28 cellular contexts compared by ENCODE assay signal in genomic region chr5:59335544-59335943, GRCh38.
DNase-seq lines count a peak whose midpoint lies in the region; ATAC-seq and TF ChIP-seq lines count a peak whose summit lies in the region.
"Had no signal": no experiment of that assay in that cellular context is flagged by ENCODE, and none has a peak within 500 bp of the region (broad histone marks: within the 10 kb centered on the region; RNA-seq: fewer than 3 reads in every experiment).

No MANE protein-coding gene starts in this region.

- H3K9me3 ChIP-seq in heart left ventricle = no peaks in the 10 kb centered on the region
- H3K9me3 ChIP-seq: HAP-1, left lung, stomach, tibial artery had no signal

- H3K4me3 Mint-ChIP-seq in activated T-helper 1 cell treated with anti-CD3 and anti-CD28 coated beads, Interleukin-12 subunit alpha, Interleukin-12 subunit beta, Interleukin-2, Interleukin-4 antibody, amounts not matched to agents 30 ng/mL and 10 ng/mL and 1 ng/mL, durations not matched to agents 14 hours and 24 hours and 36 hours = no peak overlapping the region
- H3K4me3 Mint-ChIP-seq: activated naive CD8-positive, alpha-beta T cell treated with anti-CD3 and anti-CD28 coated beads, Interleukin-2, amount 50 U/mL, for 24 hours; B cell; immature natural killer cell; natural killer cell had no signal

- intact Hi-C loops in heart left ventricle (cut with DNase I) = no loop called here
- intact Hi-C loops in Right ventricle myocardium inferior (cut with DNase I) = no loop called here
- intact Hi-C loops in activated T-helper 1 cell treated with anti-CD3 and anti-CD28 coated beads, Interleukin-12 subunit alpha, Interleukin-12 subunit beta, Interleukin-2, Interleukin-4 antibody, amounts not matched to agents 30 ng/mL and 10 ng/mL and 1 ng/mL, durations not matched to agents 14 hours and 24 hours and 36 hours (cut with micrococcal nuclease) = no loop called here

- POLR2A ChIA-PET in RWPE1 (lab: Yijun Ruan, JAX; ENCODE audit: low non-redundant PET) = no interaction called here

- CTCF ChIA-PET in RWPE1 (lab: Yijun Ruan, JAX) = interaction anchor here (0.7 to 1.3 kb wide), 4 partner anchors 12 to 155 kb away, joined by 3 to 4 read pairs (median 4); no protein-coding TSS in a partner anchor

- no peaks in the 10 kb centered on the region for H3K27me3 ChIP-seq in heart left ventricle
- H3K27me3 ChIP-seq: left lung, stomach, tibial artery had no signal

- peaks cover 0 to 27% (median 6%) of the 10 kb centered on the region in 12 donors for H3K4me1 ChIP-seq in heart left ventricle
- H3K4me1 ChIP-seq: HAP-1 had no signal

- no peaks in the 10 kb centered on the region for H3K9me3 Mint-ChIP-seq in activated T-helper 1 cell treated with anti-CD3 and anti-CD28 coated beads, Interleukin-12 subunit alpha, Interleukin-12 subunit beta, Interleukin-2, Interleukin-4 antibody, amounts not matched to agents 30 ng/mL and 10 ng/mL and 1 ng/mL, durations not matched to agents 14 hours and 24 hours and 36 hours
- H3K9me3 Mint-ChIP-seq: activated naive CD8-positive, alpha-beta T cell treated with anti-CD3 and anti-CD28 coated beads, Interleukin-2, amount 50 U/mL, for 24 hours; immature natural killer cell; natural killer cell had no signal

- no peak overlapping the region for H3K27ac Mint-ChIP-seq in activated T-helper 1 cell treated with anti-CD3 and anti-CD28 coated beads, Interleukin-12 subunit alpha, Interleukin-12 subunit beta, Interleukin-2, Interleukin-4 antibody, amounts not matched to agents 30 ng/mL and 10 ng/mL and 1 ng/mL, durations not matched to agents 14 hours and 24 hours and 36 hours
- H3K27ac Mint-ChIP-seq: activated naive CD8-positive, alpha-beta T cell treated with anti-CD3 and anti-CD28 coated beads, Interleukin-2, amount 50 U/mL, for 24 hours; B cell; immature natural killer cell; natural killer cell had no signal

- H3K27me3 Mint-ChIP-seq in activated T-helper 1 cell treated with anti-CD3 and anti-CD28 coated beads, Interleukin-12 subunit alpha, Interleukin-12 subunit beta, Interleukin-2, Interleukin-4 antibody, amounts not matched to agents 30 ng/mL and 10 ng/mL and 1 ng/mL, durations not matched to agents 14 hours and 24 hours and 36 hours (ENCODE audit: insufficient read depth) = peaks cover 14% of the 10 kb centered on the region
- H3K27me3 Mint-ChIP-seq: B cell had no signal

- H3K4me1 Mint-ChIP-seq in activated T-helper 1 cell treated with anti-CD3 and anti-CD28 coated beads, Interleukin-12 subunit alpha, Interleukin-12 subunit beta, Interleukin-2, Interleukin-4 antibody, amounts not matched to agents 30 ng/mL and 10 ng/mL and 1 ng/mL, durations not matched to agents 14 hours and 24 hours and 36 hours (ENCODE audit: low read depth) = no peaks in the 10 kb centered on the region
- H3K4me1 Mint-ChIP-seq: activated naive CD8-positive, alpha-beta T cell treated with anti-CD3 and anti-CD28 coated beads, Interleukin-2, amount 50 U/mL, for 24 hours had no signal

- DNase-seq in heart left ventricle (no peak), Right ventricle myocardium inferior (ENCODE audit: missing footprints) (no peak), RWPE1 (ENCODE audit: low spot score) (no peak), foreskin melanocyte (peak; percentile 67), superior temporal gyrus (ENCODE audit: extremely low spot score) (peak; percentile 83), RPMI8226 (no peak), NCI-H2196 treated with DMSO at 0.1 percent for 48 hours (lab: John Stamatoyannopoulos, UW; ENCODE audit: unreplicated experiment) (no peak)
- no peak for DNase-seq in activated T-helper 1 cell treated with anti-CD3 and anti-CD28 coated beads, Interleukin-12 subunit alpha, Interleukin-12 subunit beta, Interleukin-2, Interleukin-4 antibody, amounts not matched to agents 30 ng/mL and 10 ng/mL and 1 ng/mL, durations not matched to agents 14 hours and 24 hours and 36 hours (ENCODE audit: low spot score)
- DNase-seq: activated CD4-positive, alpha-beta T cell treated with anti-CD3 and anti-CD28 coated beads for 4 hours; activated gamma-delta T cell treated with Interleukin-2 at 50 U/mL for 16 hours; activated naive CD8-positive, alpha-beta T cell treated with anti-CD3 and anti-CD28 coated beads, Interleukin-2, amount 50 U/mL, for 24 hours; activated T-cell treated with anti-CD3 and anti-CD28 coated beads, Interleukin-2, amount 50 U/mL, for 1 hour; effector CD8-positive, alpha-beta T cell; immature natural killer cell; left lung; natural killer cell; NCI-H1105; NCI-H187 treated with DMSO at 0.1 percent for 48 hours; NCI-H526 treated with DMSO at 0.1 percent for 48 hours; occipital lobe; stimulated activated CD4-positive, alpha-beta T cell treated with anti-CD3 and anti-CD28 coated beads, Interleukin-1b, Interleukin-23, amount 100 ng/mL, for 48 hours; stomach; tibial artery had no signal

- TF ChIP-seq CTCF in heart left ventricle (IDR thresholded peaks at IDR 0.05) (peak in 7 of 12 donors; percentile 13 to 55 (median 28)), RWPE1 (conservative IDR thresholded peaks at IDR 0.05; ENCODE audit: low read depth) (0 out of 2 replicates have a peak, but pooled peaks have one; percentile 10)

- H3K4me3 ChIP-seq in heart left ventricle = no peak overlapping the region
- H3K4me3 ChIP-seq: HAP-1, K562, left lung, skin epidermis, stomach, tibial artery had no signal

- no peak for TF ChIP-seq POLR2A in heart left ventricle (IDR thresholded peaks at IDR 0.05)

- no peak overlapping the region for H3K27ac ChIP-seq in heart left ventricle
- no peak overlapping the region for H3K27ac ChIP-seq in RWPE1
- H3K27ac ChIP-seq: left lung, skin epidermis, stomach, tibial artery, VCaP had no signal

- 52 to 90% (median 83%) methylated on average over 1 of the region's 1 CpG for WGBS in heart left ventricle, 4 donors

- ATAC-seq in heart left ventricle = no peak
- ATAC-seq in Right ventricle myocardium inferior = no peak
- ATAC-seq: activated naive CD8-positive, alpha-beta T cell treated with anti-CD3 and anti-CD28 coated beads, Interleukin-2, amount 50 U/mL, for 24 hours; K562; left lung; natural killer cell had no signal

- no peaks in the 10 kb centered on the region for H3K36me3 ChIP-seq in heart left ventricle
- H3K36me3 ChIP-seq: HAP-1, left lung, stomach, tibial artery had no signal

- H3K36me3 Mint-ChIP-seq in activated T-helper 1 cell treated with anti-CD3 and anti-CD28 coated beads, Interleukin-12 subunit alpha, Interleukin-12 subunit beta, Interleukin-2, Interleukin-4 antibody, amounts not matched to agents 30 ng/mL and 10 ng/mL and 1 ng/mL, durations not matched to agents 14 hours and 24 hours and 36 hours (ENCODE audit: low read depth) = no peaks in the 10 kb centered on the region
- H3K36me3 Mint-ChIP-seq: immature natural killer cell, natural killer cell had no signal

Comparison
In these comparisons a context has a peak if more than half of its experiments do, and no peak if none do; other contexts are left out.
1. DNase-seq: peak in foreskin melanocyte (single experiment) and superior temporal gyrus (single experiment); none in heart left ventricle (0 of 5), Right ventricle myocardium inferior (single experiment), RWPE1 (single experiment), activated T-helper 1 cell treated with anti-CD3 and anti-CD28 coated beads, Interleukin-12 subunit alpha, Interleukin-12 subunit beta, Interleukin-2, Interleukin-4 antibody, amounts not matched to agents 30 ng/mL and 10 ng/mL and 1 ng/mL, durations not matched to agents 14 hours and 24 hours and 36 hours (single experiment), RPMI8226 (single experiment) and NCI-H2196 treated with DMSO at 0.1 percent for 48 hours (single experiment).